ENCODE assay signal across 10 cellular contexts in the genomic region with DNA sequence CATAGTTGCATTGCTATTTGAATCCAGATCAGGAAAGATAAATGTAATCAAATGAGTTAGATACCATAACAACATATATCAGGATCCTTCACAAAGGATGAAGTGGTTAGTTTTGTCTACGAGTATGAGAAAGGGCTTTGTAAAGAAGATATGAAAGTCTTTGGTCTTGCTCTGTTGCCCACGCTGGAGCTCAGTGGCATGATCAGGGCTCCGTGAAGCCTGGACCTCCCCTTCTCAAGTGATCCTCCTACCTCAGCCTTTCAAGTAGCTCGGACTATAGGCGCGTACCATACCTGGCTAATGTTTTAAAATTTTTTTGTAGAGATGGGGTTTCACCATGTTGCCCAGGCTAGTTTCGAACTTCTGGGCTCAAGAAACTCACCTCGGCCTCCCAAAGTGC. TPM values are rescaled to one million over a fixed set of nuclear protein-coding genes. Genes with fewer than 3 reads are reported as not detected.
DNase-seq lines count a peak whose midpoint lies in the region; ATAC-seq and TF ChIP-seq lines count a peak whose summit lies in the region.
"Had no signal": no experiment of that assay in that cellular context is flagged by ENCODE, and none has a peak within 500 bp of the region (broad histone marks: within the 10 kb centered on the region; RNA-seq: fewer than 3 reads in every experiment).

No MANE protein-coding gene starts in this region.

- H3K27me3 Mint-ChIP-seq in Caco-2 (ENCODE audit: insufficient read depth, unreplicated experiment), result no peaks in the 10 kb centered on the region
- no peaks in the 10 kb centered on the region for H3K27me3 Mint-ChIP-seq in T-cell

- H3K4me1 ChIP-seq in Caco-2, result no peaks in the 10 kb centered on the region
- H3K4me1 ChIP-seq in mesenchymal stem cell (ENCODE audit: control insufficient read depth, insufficient read depth, low read depth, low read length), result peaks cover 15% of the 10 kb centered on the region

- no TSS peak for BruUV-seq in Caco-2 (replicated peaks; lab: Mats Ljungman, UMichigan)

- no peak overlapping the region for H3K9ac ChIP-seq in mesenchymal stem cell (ENCODE audit: low read length)

- DNase-seq in Caco-2, result no peak
- DNase-seq in T-cell, result no peak
- no peak for DNase-seq in mesenchymal stem cell
- no peak for DNase-seq in NCI-H1930 (lab: John Stamatoyannopoulos, UW)
- no peak for DNase-seq in SHP77 treated with DMSO at 0.1 percent for 48 hours (lab: John Stamatoyannopoulos, UW)
- no peak for DNase-seq in WERI-Rb-1
- no peak for DNase-seq in Right ventricle myocardium inferior (ENCODE audit: missing footprints)
- DNase-seq: NCI-H446 treated with DMSO at 0.1 percent for 48 hours had no signal

- no peak overlapping the region for H2BK12ac ChIP-seq in mesenchymal stem cell (ENCODE audit: low read length in 2 of 2)

- peaks cover 8% of the 10 kb centered on the region for H3K79me1 ChIP-seq in mesenchymal stem cell (replicated peaks; ENCODE audit: low read length, poor library complexity, severe bottlenecking)

- no peak overlapping the region for H4K8ac ChIP-seq in mesenchymal stem cell (ENCODE audit: low read length)

- H3K9me3 ChIP-seq in Caco-2 (no peaks in the 10 kb centered on the region), mesenchymal stem cell (ENCODE audit: control insufficient read depth, low read length) (no peaks in the 10 kb centered on the region), WERI-Rb-1 (ENCODE audit: severe bottlenecking) (no peaks in the 10 kb centered on the region)

- H2AK5ac ChIP-seq in mesenchymal stem cell (ENCODE audit: low read length, severe bottlenecking), result no peak overlapping the region

- no peak for TF ChIP-seq CTCF in Caco-2 (IDR thresholded peaks at IDR 0.05; ENCODE audit: insufficient read depth in 1 of 2, low read depth in 1 of 2, low read length in 1 of 2, severe bottlenecking in 1 of 2, unreplicated experiment in 1 of 2)
- no peak for TF ChIP-seq CTCF in WERI-Rb-1 (IDR thresholded peaks at IDR 0.05; ENCODE audit: low read depth, low read length)

- intact Hi-C loops in Caco-2 (cut with micrococcal nuclease; ENCODE audit: unreplicated experiment), result no loop called here
- intact Hi-C loops in Right ventricle myocardium inferior (cut with DNase I), result no loop called here

- no peak overlapping the region for H3K4ac ChIP-seq in mesenchymal stem cell (ENCODE audit: low read depth in 1 of 2, low read length in 2 of 2)

- ATAC-seq in GM21423 (IDR thresholded peaks at IDR 0.05; ENCODE audit: unreplicated experiment) (peak; percentile 18), T-cell (replicated peaks in 1 of 4) (no peak), Right ventricle myocardium inferior (no peak)
- ATAC-seq: sciatic nerve had no signal

- H3K27ac Mint-ChIP-seq in Caco-2 (ENCODE audit: unreplicated experiment) (no peak overlapping the region), T-cell (peak overlapping the region; percentile 34 to 66)

- 95% methylated on average over 8 of the region's 8 CpGs for WGBS in mesenchymal stem cell

- peak overlapping the region; percentile 64 for H3K4me2 ChIP-seq in mesenchymal stem cell (ENCODE audit: low read length, poor library complexity, severe bottlenecking)

- H2AFZ ChIP-seq in mesenchymal stem cell (ENCODE audit: low read depth, low read length), result no peak overlapping the region

- no peak overlapping the region for H2BK5ac ChIP-seq in mesenchymal stem cell (ENCODE audit: low read depth, low read length, poor library complexity, severe bottlenecking)

- POLR2A ChIA-PET in Caco-2 (lab: Charles Lee) (no interaction called here), T-cell (lab: Charles Lee) (interaction anchor here (0.6 kb wide), 2 partner anchors 12 to 106 kb away, joined by 4 to 6 read pairs; no protein-coding TSS in a partner anchor)

- no peak overlapping the region for H4K91ac ChIP-seq in mesenchymal stem cell (ENCODE audit: low read length)

- no peak overlapping the region for H2BK120ac ChIP-seq in mesenchymal stem cell (ENCODE audit: low read depth, low read length)

- H3K18ac ChIP-seq in mesenchymal stem cell (ENCODE audit: low read depth in 1 of 2, low read length in 2 of 2), result no peak overlapping the region

- H2BK15ac ChIP-seq in mesenchymal stem cell (ENCODE audit: low read depth, poor library complexity, severe bottlenecking), result no peak overlapping the region

- H3K27me3 ChIP-seq in Caco-2 (replicated peaks; ENCODE audit: control insufficient read depth, insufficient read depth, low read length) (no peaks in the 10 kb centered on the region), mesenchymal stem cell (ENCODE audit: control insufficient read depth in 1 of 2, insufficient read depth in 1 of 2, low read length in 2 of 2) (no peaks in the 10 kb centered on the region), WERI-Rb-1 (ENCODE audit: insufficient read depth, low read depth, severe bottlenecking) (no peaks in the 10 kb centered on the region)

- no peak overlapping the region for H3K27ac ChIP-seq in mesenchymal stem cell (ENCODE audit: low read length, poor library complexity, severe bottlenecking)
- H3K27ac ChIP-seq in WERI-Rb-1, result no peak overlapping the region

- H3K36me3 Mint-ChIP-seq in Caco-2 (ENCODE audit: insufficient read depth, unreplicated experiment), result peaks cover 33% of the 10 kb centered on the region
- peaks cover 32% of the 10 kb centered on the region for H3K36me3 Mint-ChIP-seq in T-cell

- H3K4me1 Mint-ChIP-seq in Caco-2 (ENCODE audit: low read depth, unreplicated experiment) (peaks cover 8% of the 10 kb centered on the region), T-cell (peaks cover 63 to 71% (median 64%) of the 10 kb centered on the region in 3 donors)

- no peak overlapping the region for H3K4me3 ChIP-seq in Caco-2 (ENCODE audit: low read depth, low read length)
- peak overlapping the region in 1 of 2 experiments; percentile 97 for H3K4me3 ChIP-seq in mesenchymal stem cell (ENCODE audit: insufficient read depth in 1 of 2, low read depth in 1 of 2, low read length in 2 of 2)
- no peak overlapping the region for H3K4me3 ChIP-seq in WERI-Rb-1 (ENCODE audit: low read depth, low read length)

- peak overlapping the region; percentile 89 for H3K4me3 Mint-ChIP-seq in Caco-2 (ENCODE audit: unreplicated experiment)
- peak overlapping the region; percentile 95 to 99 (median 96) for H3K4me3 Mint-ChIP-seq in T-cell

- H3K23ac ChIP-seq in mesenchymal stem cell (ENCODE audit: low read length in 2 of 2), result no peak overlapping the region

- H3K36me3 ChIP-seq in Caco-2 (ENCODE audit: control insufficient read depth, insufficient read depth, low read length) (no peaks in the 10 kb centered on the region), mesenchymal stem cell (ENCODE audit: control insufficient read depth in 1 of 2, insufficient read depth in 2 of 2, low read depth in 1 of 2, low read length in 2 of 2) (peaks cover 4 to 34% of the 10 kb centered on the region in 2 experiments), WERI-Rb-1 (peaks cover 53% of the 10 kb centered on the region)

- no peak overlapping the region for H3K14ac ChIP-seq in mesenchymal stem cell (ENCODE audit: low read length in 2 of 2)

- CTCF ChIA-PET in Caco-2 (lab: Charles Lee) (no interaction called here), T-cell (lab: Charles Lee) (no interaction called here)

- H3K9me3 Mint-ChIP-seq in Caco-2 (ENCODE audit: unreplicated experiment), result no peaks in the 10 kb centered on the region
- no peaks in the 10 kb centered on the region for H3K9me3 Mint-ChIP-seq in T-cell

RNA-seq across cellular contexts. Expression of a gene that starts 1.8 kb away (rescaled TPM):
- total RNA-seq in Caco-2 (2022) (7.7 and 7.8 TPM in 2 replicates), T-cell (10 to 100 TPM; 31.6 to 35.5 (median 34.5) TPM), Right ventricle myocardium inferior (10.0 TPM)
- polyA plus RNA-seq in mesenchymal stem cell (2013, experiment 1 of 2), result 22.6 TPM
- 22.2 TPM for polyA plus RNA-seq in mesenchymal stem cell (2013, experiment 2 of 2)
